Comparison of ENCODE assay signal across 17 cellular contexts in genomic region chr5:173709761-173710160, GRCh38.
DNase-seq lines count a peak whose midpoint lies in the region; ATAC-seq and TF ChIP-seq lines count a peak whose summit lies in the region.
"Had no signal": no experiment of that assay in that cellular context is flagged by ENCODE, and none has a peak within 500 bp of the region (broad histone marks: within the 10 kb centered on the region; RNA-seq: fewer than 3 reads in every experiment).

No MANE protein-coding gene starts in this region.

- 0 out of 2 replicates have a peak overlapping the region, but pooled peaks have one; percentile 8 for H3K9ac ChIP-seq in Karpas-422 (ENCODE audit: low read length)
- H3K9ac ChIP-seq: BLaER1, GM23248 had no signal

- H3K36me3 ChIP-seq in Karpas-422 (ENCODE audit: insufficient read depth, low read length), result 0 out of 2 replicates have a peak, but pooled peaks cover 7% of the 10 kb centered on the region
- no peaks in the 10 kb centered on the region for H3K36me3 ChIP-seq in upper lobe of right lung
- H3K36me3 ChIP-seq: BLaER1 had no signal

- peaks cover 63% of the 10 kb centered on the region for H3K27me3 Mint-ChIP-seq in neural crest cell (ENCODE audit: low read depth)
- H3K27me3 Mint-ChIP-seq in activated T-helper 1 cell treated with anti-CD3 and anti-CD28 coated beads, Interleukin-12 subunit alpha, Interleukin-12 subunit beta, Interleukin-2, Interleukin-4 antibody, amounts not matched to agents 30 ng/mL and 10 ng/mL and 1 ng/mL, durations not matched to agents 14 hours and 24 hours and 36 hours (ENCODE audit: insufficient read depth), result no peaks in the 10 kb centered on the region

- no peaks in the 10 kb centered on the region for H4K20me1 ChIP-seq in Karpas-422 (ENCODE audit: insufficient read depth, low read depth, low read length)
- H4K20me1 ChIP-seq: BLaER1 had no signal

- intact Hi-C loops in upper lobe of right lung (cut with DNase I), result no loop called here
- intact Hi-C loops in activated T-helper 1 cell treated with anti-CD3 and anti-CD28 coated beads, Interleukin-12 subunit alpha, Interleukin-12 subunit beta, Interleukin-2, Interleukin-4 antibody, amounts not matched to agents 30 ng/mL and 10 ng/mL and 1 ng/mL, durations not matched to agents 14 hours and 24 hours and 36 hours (cut with micrococcal nuclease), result loop anchor here (1.0 kb wide), 1 partner anchor 39 kb away; no protein-coding TSS in a partner anchor

- H3K9me3 ChIP-seq in Karpas-422 (ENCODE audit: low read length), result no peaks in the 10 kb centered on the region
- H3K9me3 ChIP-seq in upper lobe of right lung, result no peaks in the 10 kb centered on the region
- H3K9me3 ChIP-seq: BLaER1 had no signal

- H3K4me2 ChIP-seq in Karpas-422 (ENCODE audit: low read depth, low read length, poor library complexity, severe bottlenecking), result peak overlapping the region; percentile 75
- H3K4me2 ChIP-seq: BLaER1 had no signal

- ATAC-seq in upper lobe of right lung (no peak), GM18519 (IDR thresholded peaks at IDR 0.05; ENCODE audit: low FRiP score, unreplicated experiment) (no peak)

- peaks cover 19% of the 10 kb centered on the region; the same call in 1 of the 2 replicates for H3K79me2 ChIP-seq in Karpas-422 (ENCODE audit: low read length)

- no peak overlapping the region for H3K4me3 Mint-ChIP-seq in neural crest cell
- no peak overlapping the region for H3K4me3 Mint-ChIP-seq in activated T-helper 1 cell treated with anti-CD3 and anti-CD28 coated beads, Interleukin-12 subunit alpha, Interleukin-12 subunit beta, Interleukin-2, Interleukin-4 antibody, amounts not matched to agents 30 ng/mL and 10 ng/mL and 1 ng/mL, durations not matched to agents 14 hours and 24 hours and 36 hours
- H3K4me3 Mint-ChIP-seq: CD14-positive monocyte; CD4-positive, alpha-beta memory T cell had no signal

- H3K27me3 ChIP-seq in Karpas-422 (ENCODE audit: low read length) (no peaks in the 10 kb centered on the region), upper lobe of right lung (no peaks in the 10 kb centered on the region)
- H3K27me3 ChIP-seq: BLaER1 had no signal

- no peaks in the 10 kb centered on the region for H3K9me2 ChIP-seq in Karpas-422 (replicated peaks; ENCODE audit: insufficient read depth, low read length)

- H3K4me1 Mint-ChIP-seq in neural crest cell, result peaks cover 30% of the 10 kb centered on the region
- H3K4me1 Mint-ChIP-seq in activated T-helper 1 cell treated with anti-CD3 and anti-CD28 coated beads, Interleukin-12 subunit alpha, Interleukin-12 subunit beta, Interleukin-2, Interleukin-4 antibody, amounts not matched to agents 30 ng/mL and 10 ng/mL and 1 ng/mL, durations not matched to agents 14 hours and 24 hours and 36 hours (ENCODE audit: low read depth), result no peaks in the 10 kb centered on the region

- H3K4me3 ChIP-seq in Karpas-422 (ENCODE audit: low read length) (no peak overlapping the region), upper lobe of right lung (no peak overlapping the region)
- H3K4me3 ChIP-seq: BLaER1, GM23248 had no signal

- H2AFZ ChIP-seq in Karpas-422 (ENCODE audit: low read length), result no peak overlapping the region
- H2AFZ ChIP-seq: GM23248 had no signal

- no peaks in the 10 kb centered on the region for H3K9me3 Mint-ChIP-seq in neural crest cell
- H3K9me3 Mint-ChIP-seq in activated T-helper 1 cell treated with anti-CD3 and anti-CD28 coated beads, Interleukin-12 subunit alpha, Interleukin-12 subunit beta, Interleukin-2, Interleukin-4 antibody, amounts not matched to agents 30 ng/mL and 10 ng/mL and 1 ng/mL, durations not matched to agents 14 hours and 24 hours and 36 hours, result no peaks in the 10 kb centered on the region
- H3K9me3 Mint-ChIP-seq: CD4-positive, alpha-beta memory T cell had no signal

- H3K27ac ChIP-seq in Karpas-422 (ENCODE audit: low read length) (peak overlapping the region; percentile 97), upper lobe of right lung (no peak overlapping the region)
- H3K27ac ChIP-seq: BLaER1, GM23248, HL-60 had no signal

- TF ChIP-seq CTCF in neural crest cell (conservative IDR thresholded peaks at IDR 0.05) (no peak), upper lobe of right lung (IDR thresholded peaks at IDR 0.05) (no peak)

- H3K36me3 Mint-ChIP-seq in neural crest cell (ENCODE audit: low read depth), result no peaks in the 10 kb centered on the region
- no peaks in the 10 kb centered on the region for H3K36me3 Mint-ChIP-seq in activated T-helper 1 cell treated with anti-CD3 and anti-CD28 coated beads, Interleukin-12 subunit alpha, Interleukin-12 subunit beta, Interleukin-2, Interleukin-4 antibody, amounts not matched to agents 30 ng/mL and 10 ng/mL and 1 ng/mL, durations not matched to agents 14 hours and 24 hours and 36 hours (ENCODE audit: low read depth)
- H3K36me3 Mint-ChIP-seq: CD4-positive, alpha-beta memory T cell had no signal

- DNase-seq in Karpas-422 (no peak), ecto neural progenitor cell (ENCODE audit: low spot score) (peak; percentile 71), neural crest cell (ENCODE audit: low read depth, low spot score) (peak; percentile 52), upper lobe of right lung (peak; percentile 13), DMS79 treated with DMSO at 0.1 percent for 48 hours (lab: John Stamatoyannopoulos, UW) (no peak)
- DNase-seq in activated T-helper 1 cell treated with anti-CD3 and anti-CD28 coated beads, Interleukin-12 subunit alpha, Interleukin-12 subunit beta, Interleukin-2, Interleukin-4 antibody, amounts not matched to agents 30 ng/mL and 10 ng/mL and 1 ng/mL, durations not matched to agents 14 hours and 24 hours and 36 hours (ENCODE audit: low spot score), result no peak
- DNase-seq: 8988T; CD4-positive, alpha-beta memory T cell; DMS153; DMS79; GF-D8; GM23248; HCEC 1CT had no signal

- no peak overlapping the region for H3K27ac Mint-ChIP-seq in neural crest cell (ENCODE audit: unreplicated experiment)
- no peak overlapping the region for H3K27ac Mint-ChIP-seq in activated T-helper 1 cell treated with anti-CD3 and anti-CD28 coated beads, Interleukin-12 subunit alpha, Interleukin-12 subunit beta, Interleukin-2, Interleukin-4 antibody, amounts not matched to agents 30 ng/mL and 10 ng/mL and 1 ng/mL, durations not matched to agents 14 hours and 24 hours and 36 hours
- H3K27ac Mint-ChIP-seq: CD4-positive, alpha-beta memory T cell had no signal

- peaks cover 95% of the 10 kb centered on the region for H3K4me1 ChIP-seq in Karpas-422 (ENCODE audit: low read length)
- no peaks in the 10 kb centered on the region for H3K4me1 ChIP-seq in upper lobe of right lung

Comparison
In these comparisons a context has a peak if more than half of its experiments do, and no peak if none do; other contexts are left out.
1. DNase-seq: peak in ecto neural progenitor cell (single experiment), neural crest cell (single experiment) and upper lobe of right lung (single experiment); none in Karpas-422 (single experiment), activated T-helper 1 cell treated with anti-CD3 and anti-CD28 coated beads, Interleukin-12 subunit alpha, Interleukin-12 subunit beta, Interleukin-2, Interleukin-4 antibody, amounts not matched to agents 30 ng/mL and 10 ng/mL and 1 ng/mL, durations not matched to agents 14 hours and 24 hours and 36 hours (single experiment) and DMS79 treated with DMSO at 0.1 percent for 48 hours (single experiment).